8 cellular contexts compared by ENCODE assay signal in genomic region chr10:24209421-24209770, GRCh38. TPM values are rescaled to one million over a fixed set of nuclear protein-coding genes. Genes with fewer than 3 reads are reported as not detected.
DNase-seq lines count a peak whose midpoint lies in the region; ATAC-seq and TF ChIP-seq lines count a peak whose summit lies in the region.

No MANE protein-coding gene starts in this region.

- TF ChIP-seq EP300 in tibial nerve (IDR thresholded peaks at IDR 0.05) = no peak

- DNase-seq in Calu3 (no peak), lung microvascular endothelial cell (ENCODE audit: low read depth in 2 of 2) (peak; percentile 7 to 54), tibial nerve (ENCODE audit: low spot score in 2 of 2) (no peak), COLO668 (lab: John Stamatoyannopoulos, UW; ENCODE audit: unreplicated experiment) (no peak), mesenteric fat pad (ENCODE audit: low spot score) (no peak)

- TF ChIP-seq POLR2A in tibial nerve (IDR thresholded peaks at IDR 0.05) = no peak

- H3K27me3 Mint-ChIP-seq in Calu3 (ENCODE audit: unreplicated experiment) (no peaks in the 10 kb centered on the region), IgD-negative memory B cell (peaks cover 19% of the 10 kb centered on the region), brain (peaks cover 3% of the 10 kb centered on the region)

- H3K4me3 ChIP-seq in tibial nerve = peak overlapping the region; percentile 42 to 64 (median 50)

- H3K27ac Mint-ChIP-seq in Calu3 (ENCODE audit: unreplicated experiment) (peak overlapping the region; percentile 4), IgD-negative memory B cell (no peak overlapping the region), brain (peak overlapping the region; percentile 91 to 97 (median 93))

- CTCF ChIA-PET in Calu3 (lab: Charles Lee) = interaction anchor here (0.6 to 1.3 kb wide), 4 partner anchors 30 to 215 kb away, joined by 3 to 5 read pairs (median 4); no protein-coding TSS in a partner anchor

- H3K9me3 Mint-ChIP-seq in Calu3 (ENCODE audit: low read depth, unreplicated experiment) (no peaks in the 10 kb centered on the region), IgD-negative memory B cell (peaks cover 0 to 4% (median 0%) of the 10 kb centered on the region in 3 donors), brain (peaks cover 0 to 3% (median 0%) of the 10 kb centered on the region in 5 experiments)

- no peaks in the 10 kb centered on the region for H3K27me3 ChIP-seq in tibial nerve

- TSS peak; percentile 77 for BruUV-seq in Calu3 (replicated peaks; lab: Mats Ljungman, UMichigan)

- H3K4me3 Mint-ChIP-seq in Calu3 (ENCODE audit: low read depth, unreplicated experiment) (peak overlapping the region; percentile 88), IgD-negative memory B cell (peak overlapping the region; percentile 51 to 60 (median 56)), brain (peak overlapping the region; percentile 85 to 92 (median 91))

- peaks cover 0 to 67% (median 20%) of the 10 kb centered on the region in 4 donors for H3K4me1 ChIP-seq in tibial nerve

- WGBS in tibial nerve, 2 donors = 1 to 2% methylated on average over 5 of the region's 5 CpGs

- H3K9me3 ChIP-seq in tibial nerve = no peaks in the 10 kb centered on the region

- H3K36me3 ChIP-seq in tibial nerve = no peaks in the 10 kb centered on the region

- intact Hi-C loops in Calu3 (cut with micrococcal nuclease; ENCODE audit: unreplicated experiment) = loop anchor here (2.0 to 10.0 kb wide), 3 partner anchors 29 to 348 kb away; no protein-coding TSS in a partner anchor

- H3K36me3 Mint-ChIP-seq in Calu3 (ENCODE audit: insufficient read depth, unreplicated experiment) (peaks cover 26% of the 10 kb centered on the region), IgD-negative memory B cell (no peaks in the 10 kb centered on the region), brain (no peaks in the 10 kb centered on the region)

- peak overlapping the region; percentile 74 to 94 (median 84) for H3K27ac ChIP-seq in tibial nerve

- TF ChIP-seq CTCF in Calu3 (IDR thresholded peaks at IDR 0.05; ENCODE audit: unreplicated experiment) (no peak), brain (conservative IDR thresholded peaks at IDR 0.05) (no peak), tibial nerve (IDR thresholded peaks at IDR 0.05) (no peak)

- peak; percentile 36 for ATAC-seq in GM21390 (IDR thresholded peaks at IDR 0.05; ENCODE audit: unreplicated experiment)

- H3K4me1 Mint-ChIP-seq in Calu3 (ENCODE audit: low read depth, unreplicated experiment) = peaks cover 35% of the 10 kb centered on the region
- H3K4me1 Mint-ChIP-seq in IgD-negative memory B cell = peaks cover 4 to 11% (median 9%) of the 10 kb centered on the region in 3 donors
- H3K4me1 Mint-ChIP-seq in brain = peaks cover 77% of the 10 kb centered on the region

RNA-seq across cellular contexts. Expression of gene KIAA1217, which starts 0.5 kb away (rescaled TPM):
- total RNA-seq in Calu3 (2022) (46.2 and 49.2 TPM in 2 replicates), lung microvascular endothelial cell (2.8 and 8.5 TPM in 2 replicates), tibial nerve (10 to 100 TPM; 38.5 to 88.1 (median 58.3) TPM), mesenteric fat pad (74.8 TPM)
- polyA plus RNA-seq in IgD-negative memory B cell (not detected), brain (ENCODE audit: insufficient read depth, low read depth, low replicate concordance) (1.7 TPM)

Comparison
In these comparisons a context has a peak if more than half of its experiments do, and no peak if none do; other contexts are left out.
1. DNase-seq: peak in lung microvascular endothelial cell (2 of 2); none in Calu3 (single experiment), tibial nerve (0 of 2), COLO668 (single experiment) and mesenteric fat pad (single experiment).
2. H3K27ac Mint-ChIP-seq: peak in Calu3 (single experiment) and brain (5 of 5); none in IgD-negative memory B cell (0 of 3).
3. Peak in every context shown above with its lines, with median percentiles within 50 percentile points of each other: H3K4me3 Mint-ChIP-seq.